8 cellular contexts compared by ENCODE assay signal in genomic region chr4:83074086-83074704, GRCh38. TPM values are rescaled to one million over a fixed set of nuclear protein-coding genes. Genes with fewer than 3 reads are reported as not detected.
A peak's percentile ranks its signal among the peaks of the same experiment; 100 is the strongest.
DNase-seq lines count a peak whose midpoint lies in the region; ATAC-seq and TF ChIP-seq lines count a peak whose summit lies in the region.

No MANE protein-coding gene starts in this region.

- no peaks in the 10 kb centered on the region for H3K4me1 Mint-ChIP-seq in activated T-helper 17 cell treated with anti-CD3 and anti-CD28 coated beads, Interleukin-2, amount 50 U/mL, for 72 hours
- no peaks in the 10 kb centered on the region for H3K4me1 Mint-ChIP-seq in progenitor cell of endocrine pancreas (ENCODE audit: low read depth)

- peak overlapping the region; percentile 14 for H3K4me3 Mint-ChIP-seq in activated T-helper 17 cell treated with anti-CD3 and anti-CD28 coated beads, Interleukin-2, amount 50 U/mL, for 72 hours
- no peak overlapping the region for H3K4me3 Mint-ChIP-seq in progenitor cell of endocrine pancreas (ENCODE audit: low read depth)

- TF ChIP-seq CTCF in DND-41 (IDR thresholded peaks at IDR 0.05; ENCODE audit: borderline replicate concordance, extremely low read depth, low read length, poor library complexity, severe bottlenecking) (peak; percentile 87), GM20000 (IDR thresholded peaks at IDR 0.05; ENCODE audit: extremely low read depth, missing control alignments) (no peak), foreskin keratinocyte (conservative IDR thresholded peaks at IDR 0.05) (peak; percentile 87), progenitor cell of endocrine pancreas (IDR thresholded peaks at IDR 0.05; ENCODE audit: unreplicated experiment) (peak; percentile 79)

- no peaks in the 10 kb centered on the region for H3K27me3 Mint-ChIP-seq in activated T-helper 17 cell treated with anti-CD3 and anti-CD28 coated beads, Interleukin-2, amount 50 U/mL, for 72 hours
- no peaks in the 10 kb centered on the region for H3K27me3 Mint-ChIP-seq in progenitor cell of endocrine pancreas

- H3K9me3 ChIP-seq in DND-41 (ENCODE audit: insufficient read depth, low read length, severe bottlenecking): no peaks in the 10 kb centered on the region
- H3K9me3 ChIP-seq in NT2/D1 (ENCODE audit: insufficient read depth, low read length): no peaks in the 10 kb centered on the region

- H3K9me3 Mint-ChIP-seq in activated T-helper 17 cell treated with anti-CD3 and anti-CD28 coated beads, Interleukin-2, amount 50 U/mL, for 72 hours: no peaks in the 10 kb centered on the region
- no peaks in the 10 kb centered on the region for H3K9me3 Mint-ChIP-seq in progenitor cell of endocrine pancreas (ENCODE audit: low read depth)

- peaks cover 44% of the 10 kb centered on the region for H3K36me3 ChIP-seq in DND-41 (ENCODE audit: insufficient read depth, low read length)
- peaks cover 21% of the 10 kb centered on the region for H3K36me3 ChIP-seq in NT2/D1 (ENCODE audit: insufficient read depth, insufficient read length, low read length)

- H3K9ac ChIP-seq in DND-41 (ENCODE audit: low read depth, low read length): no peak overlapping the region
- H3K9ac ChIP-seq in NT2/D1 (ENCODE audit: insufficient read length, low read depth): no peak overlapping the region

- H4K20me1 ChIP-seq in DND-41 (ENCODE audit: insufficient read depth, low read length): no peaks in the 10 kb centered on the region

- peak overlapping the region; percentile 10 for H3K27ac Mint-ChIP-seq in activated T-helper 17 cell treated with anti-CD3 and anti-CD28 coated beads, Interleukin-2, amount 50 U/mL, for 72 hours
- H3K27ac Mint-ChIP-seq in progenitor cell of endocrine pancreas: no peak overlapping the region

- H2AFZ ChIP-seq in DND-41 (ENCODE audit: low read depth, low read length): no peak overlapping the region

- H3K27me3 ChIP-seq in DND-41 (ENCODE audit: insufficient read depth, low read length, poor library complexity) (no peaks in the 10 kb centered on the region), NT2/D1 (ENCODE audit: insufficient read depth, insufficient read length) (no peaks in the 10 kb centered on the region), foreskin keratinocyte (no peaks in the 10 kb centered on the region)

- H3K27ac ChIP-seq in DND-41 (ENCODE audit: low read length) (no peak overlapping the region), foreskin keratinocyte (no peak overlapping the region)

- no peaks in the 10 kb centered on the region for H3K79me2 ChIP-seq in DND-41 (ENCODE audit: insufficient read depth, low read length)

- H3K4me2 ChIP-seq in DND-41 (ENCODE audit: insufficient read depth, low read length): peak overlapping the region; percentile 47

- H3K4me3 ChIP-seq in DND-41 (ENCODE audit: low read depth in 1 of 2, low read length in 2 of 2) (no peak overlapping the region), NT2/D1 (ENCODE audit: insufficient read length, low read depth) (no peak overlapping the region)

- ATAC-seq in DND-41 (ENCODE audit: insufficient read depth, low read depth) (peak; percentile 97), HG03571 (IDR thresholded peaks at IDR 0.05; ENCODE audit: unreplicated experiment) (peak; percentile 67), foreskin keratinocyte (peak; percentile 63)
- peak; percentile 91 for ATAC-seq in activated T-helper 17 cell treated with anti-CD3 and anti-CD28 coated beads, Interleukin-2, amount 50 U/mL, for 72 hours (replicated peaks)

- peaks cover 65% of the 10 kb centered on the region for H3K36me3 Mint-ChIP-seq in activated T-helper 17 cell treated with anti-CD3 and anti-CD28 coated beads, Interleukin-2, amount 50 U/mL, for 72 hours (ENCODE audit: low read depth)
- H3K36me3 Mint-ChIP-seq in progenitor cell of endocrine pancreas (ENCODE audit: insufficient read depth): peaks cover 24% of the 10 kb centered on the region

- DNase-seq in DND-41 (peak; percentile 68), GM20000 (ENCODE audit: low spot score) (peak; percentile 73), NT2/D1 (ENCODE audit: low read depth, low spot score) (peak; percentile 49), foreskin keratinocyte (peak; percentile 29 to 61), progenitor cell of endocrine pancreas (ENCODE audit: low spot score, unreplicated experiment) (no peak), cerebellar nuclear complex (lab: John Stamatoyannopoulos, UW) (no peak)

- 0 out of 2 replicates have a peak, but pooled peaks cover 5% of the 10 kb centered on the region for H3K4me1 ChIP-seq in DND-41 (ENCODE audit: insufficient read depth, low read length)
- H3K4me1 ChIP-seq in NT2/D1 (ENCODE audit: insufficient read depth, insufficient read length): no peaks in the 10 kb centered on the region
- H3K4me1 ChIP-seq in foreskin keratinocyte: no peaks in the 10 kb centered on the region

RNA-seq across cellular contexts. Expression of gene COPS4, which starts 39.2 kb away (rescaled TPM):
- total RNA-seq in activated T-helper 17 cell treated with anti-CD3 and anti-CD28 coated beads, Interleukin-2, amount 50 U/mL, for 72 hours: 10 to 100 TPM; 18.6 to 24.4 TPM
- total RNA-seq in foreskin keratinocyte (44.4 and 47.6 TPM in 2 replicates), progenitor cell of endocrine pancreas (36.4 and 42.7 TPM in 2 replicates)
- polyA plus RNA-seq in foreskin keratinocyte: 32.3 and 38.1 TPM in 2 replicates

RNA-seq across cellular contexts. Expression of gene PLAC8, which starts 40.3 kb away (rescaled TPM):
- 10 to 100 TPM; 19.9 to 58.9 TPM for total RNA-seq in activated T-helper 17 cell treated with anti-CD3 and anti-CD28 coated beads, Interleukin-2, amount 50 U/mL, for 72 hours
- total RNA-seq in foreskin keratinocyte (1.6 and 1.8 TPM in 2 replicates), progenitor cell of endocrine pancreas (4.7 and 5.9 TPM in 2 replicates)
- 1.2 and 1.7 TPM in 2 replicates for polyA plus RNA-seq in foreskin keratinocyte

Comparison
In these comparisons a context has a peak if more than half of its experiments do, and no peak if none do; other contexts are left out.
1. DNase-seq: peak in DND-41 (single experiment), GM20000 (single experiment), NT2/D1 (single experiment) and foreskin keratinocyte (2 of 2); none in progenitor cell of endocrine pancreas (single experiment) and cerebellar nuclear complex (0 of 2).
2. Peak in every context shown above with its lines, with median percentiles within 50 percentile points of each other: ATAC-seq.